Comparison of ENCODE assay signal across 4 cellular contexts in the genomic region with DNA sequence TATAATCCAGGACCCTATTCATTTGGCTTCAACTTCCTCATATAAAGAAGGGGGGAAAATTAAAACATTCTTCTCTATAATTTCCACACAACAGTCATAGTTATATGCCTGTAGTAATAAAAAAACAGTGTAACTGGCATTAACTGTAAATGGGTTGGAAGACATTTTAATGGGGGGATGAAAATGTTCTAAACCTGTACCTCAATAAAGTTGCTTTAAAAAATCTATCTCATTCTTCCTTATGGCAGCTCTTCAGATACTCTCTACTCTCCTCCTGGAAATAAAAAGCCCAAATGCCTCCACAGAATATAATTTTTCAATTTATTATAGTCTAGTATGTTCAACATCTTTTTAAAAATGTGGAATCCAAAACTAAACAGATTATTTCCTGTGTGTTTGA.
TF ChIP-seq lines count a peak whose summit lies in the region.

No MANE protein-coding gene starts in this region.

TF ChIP-seq in SK-N-SH, 30 proteins besides CTCF, POLR2A, EP300 and RAD21:
- TF ChIP-seq MEF2A (IDR thresholded peaks at IDR 0.05; ENCODE audit: borderline replicate concordance, low read depth) (no peak), TEAD4 (IDR thresholded peaks at IDR 0.05; ENCODE audit: borderline replicate concordance, insufficient read depth) (no peak), FOXM1 (IDR thresholded peaks at IDR 0.05; ENCODE audit: low read depth) (no peak), RCOR1 (IDR thresholded peaks at IDR 0.05; ENCODE audit: low read length) (no peak), SIN3A (IDR thresholded peaks at IDR 0.05; ENCODE audit: borderline replicate concordance, low read depth, low read length) (no peak), RXRA (IDR thresholded peaks at IDR 0.05; ENCODE audit: borderline replicate concordance, low read depth) (no peak), FOXJ3 (CRISPR knock-in tag; IDR thresholded peaks at IDR 0.05) (no peak)
TF ChIP-seq in SK-N-SH: peak in this region for 0.

TF ChIP-seq in SK-N-SH treated with all-trans-retinoic acid at 6 μM for 48 hours, 23 proteins besides CTCF, POLR2A, EP300 and RAD21:
- TF ChIP-seq, protein P1, sequence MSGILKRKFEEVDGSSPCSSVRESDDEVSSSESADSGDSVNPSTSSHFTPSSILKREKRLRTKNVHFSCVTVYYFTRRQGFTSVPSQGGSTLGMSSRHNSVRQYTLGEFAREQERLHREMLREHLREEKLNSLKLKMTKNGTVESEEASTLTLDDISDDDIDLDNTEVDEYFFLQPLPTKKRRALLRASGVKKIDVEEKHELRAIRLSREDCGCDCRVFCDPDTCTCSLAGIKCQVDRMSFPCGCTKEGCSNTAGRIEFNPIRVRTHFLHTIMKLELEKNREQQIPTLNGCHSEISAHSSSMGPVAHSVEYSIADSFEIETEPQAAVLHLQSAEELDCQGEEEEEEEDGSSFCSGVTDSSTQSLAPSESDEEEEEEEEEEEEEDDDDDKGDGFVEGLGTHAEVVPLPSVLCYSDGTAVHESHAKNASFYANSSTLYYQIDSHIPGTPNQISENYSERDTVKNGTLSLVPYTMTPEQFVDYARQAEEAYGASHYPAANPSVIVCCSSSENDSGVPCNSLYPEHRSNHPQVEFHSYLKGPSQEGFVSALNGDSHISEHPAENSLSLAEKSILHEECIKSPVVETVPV (CRISPR knock-in tag; IDR thresholded peaks at IDR 0.05): no peak
- TF ChIP-seq PPARA (CRISPR knock-in tag; IDR thresholded peaks at IDR 0.05; ENCODE audit: borderline replicate concordance) (no peak), CSDC2 (CRISPR knock-in tag; IDR thresholded peaks at IDR 0.05) (no peak), POU6F1 (CRISPR knock-in tag; IDR thresholded peaks at IDR 0.05; ENCODE audit: borderline replicate concordance, low read depth) (no peak), ARNTL (CRISPR knock-in tag; IDR thresholded peaks at IDR 0.05; ENCODE audit: borderline replicate concordance, low read depth) (no peak), SNAI2 (CRISPR knock-in tag; IDR thresholded peaks at IDR 0.05) (no peak), ZFP3 (CRISPR knock-in tag; IDR thresholded peaks at IDR 0.05) (no peak), GLIS3 (CRISPR knock-in tag; IDR thresholded peaks at IDR 0.05) (no peak)
- TF ChIP-seq, protein P2, sequence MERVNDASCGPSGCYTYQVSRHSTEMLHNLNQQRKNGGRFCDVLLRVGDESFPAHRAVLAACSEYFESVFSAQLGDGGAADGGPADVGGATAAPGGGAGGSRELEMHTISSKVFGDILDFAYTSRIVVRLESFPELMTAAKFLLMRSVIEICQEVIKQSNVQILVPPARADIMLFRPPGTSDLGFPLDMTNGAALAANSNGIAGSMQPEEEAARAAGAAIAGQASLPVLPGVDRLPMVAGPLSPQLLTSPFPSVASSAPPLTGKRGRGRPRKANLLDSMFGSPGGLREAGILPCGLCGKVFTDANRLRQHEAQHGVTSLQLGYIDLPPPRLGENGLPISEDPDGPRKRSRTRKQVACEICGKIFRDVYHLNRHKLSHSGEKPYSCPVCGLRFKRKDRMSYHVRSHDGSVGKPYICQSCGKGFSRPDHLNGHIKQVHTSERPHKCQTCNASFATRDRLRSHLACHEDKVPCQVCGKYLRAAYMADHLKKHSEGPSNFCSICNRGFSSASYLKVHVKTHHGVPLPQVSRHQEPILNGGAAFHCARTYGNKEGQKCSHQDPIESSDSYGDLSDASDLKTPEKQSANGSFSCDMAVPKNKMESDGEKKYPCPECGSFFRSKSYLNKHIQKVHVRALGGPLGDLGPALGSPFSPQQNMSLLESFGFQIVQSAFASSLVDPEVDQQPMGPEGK (CRISPR knock-in tag; IDR thresholded peaks at IDR 0.05; ENCODE audit: borderline replicate concordance): no peak

TF ChIP-seq in IMR-90, 13 proteins besides CTCF, POLR2A, EP300 and RAD21:
- TF ChIP-seq RFX5 (IDR thresholded peaks at IDR 0.05; ENCODE audit: low read depth, low read length): no peak
TF ChIP-seq in IMR-90: peak in this region for 0.

TF ChIP-seq in K562, 482 proteins besides CTCF, POLR2A, EP300 and RAD21:
- no peak for TF ChIP-seq ZNF354B (CRISPR knock-in tag; IDR thresholded peaks at IDR 0.05)
- TF ChIP-seq ZBTB40 (IDR thresholded peaks at IDR 0.05): peak; percentile 52; the same call in 1 of the 2 replicates
- no peak for TF ChIP-seq ZBTB40 (CRISPR knock-in tag; IDR thresholded peaks at IDR 0.05)
- TF ChIP-seq MYNN (IDR thresholded peaks at IDR 0.05): no peak
- TF ChIP-seq MYNN (CRISPR knock-in tag; IDR thresholded peaks at IDR 0.05): no peak
- TF ChIP-seq ZNF280B (CRISPR knock-in tag; IDR thresholded peaks at IDR 0.05): no peak
